ENCODE assay signal across 17 cellular contexts in the genomic region with DNA sequence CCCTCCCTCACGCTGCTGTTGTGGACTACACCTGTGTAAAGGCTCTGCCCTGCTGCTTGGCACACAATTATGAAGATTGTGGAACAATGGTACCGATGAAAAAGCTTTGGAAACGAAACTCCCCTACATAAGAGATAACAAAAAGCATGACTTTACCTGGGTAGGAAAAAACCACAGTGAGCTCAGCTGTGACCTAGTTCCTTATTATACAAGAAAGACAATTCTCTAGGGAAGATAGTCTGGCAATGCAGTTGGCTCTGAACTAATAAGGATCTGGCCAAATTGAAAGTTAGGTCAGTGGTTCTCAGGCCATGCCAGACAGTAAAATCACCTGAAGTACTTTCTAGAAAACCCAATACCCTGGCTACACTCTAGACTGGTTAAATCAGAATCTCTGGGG. TPM values are rescaled to one million over a fixed set of nuclear protein-coding genes. Genes with fewer than 3 reads are reported as not detected.
"Had no signal": no experiment of that assay in that cellular context is flagged by ENCODE, and none has a peak within 500 bp of the region (broad histone marks: within the 10 kb centered on the region; RNA-seq: fewer than 3 reads in every experiment).

No MANE protein-coding gene starts in this region.

- H3K4me1 ChIP-seq: ascending aorta, right lobe of liver had no signal

- H3K9me3 Mint-ChIP-seq: activated B cell treated with CpG ODN at 0.5 μM for 24 hours; immature natural killer cell; nephron; T-helper 1 cell treated with Interleukin-12 subunit alpha and Interleukin-12 subunit beta and Interleukin-4 antibody, amounts not matched to agents 30 μg/mL and 1 μg/mL, for 36 hours had no signal

- H3K27ac Mint-ChIP-seq: activated B cell treated with CpG ODN at 0.5 μM for 24 hours; nephron; T-helper 1 cell treated with Interleukin-12 subunit alpha and Interleukin-12 subunit beta and Interleukin-4 antibody, amounts not matched to agents 30 μg/mL and 1 μg/mL, for 36 hours had no signal

- H3K27ac ChIP-seq: ascending aorta, esophagus muscularis mucosa, psoas muscle, right lobe of liver, suprapubic skin, upper lobe of left lung had no signal

- H3K9me3 ChIP-seq: ascending aorta, esophagus muscularis mucosa, mucosa of descending colon, psoas muscle, right lobe of liver, suprapubic skin, upper lobe of left lung had no signal

- FAIRE-seq: bronchial epithelial cell, endometrium, TTC549 had no signal

- DNase-seq: activated B cell treated with CpG ODN at 0.5 μM for 24 hours; activated CD8-positive, alpha-beta memory T cell treated with anti-CD3 and anti-CD28 coated beads, Interleukin-2, amount 50 U/mL, for 4 hours; activated naive CD4-positive, alpha-beta T cell; mucosa of descending colon; psoas muscle; right lobe of liver; upper lobe of left lung had no signal

- H3K36me3 Mint-ChIP-seq: immature natural killer cell had no signal

- H3K4me3 Mint-ChIP-seq: activated B cell treated with CpG ODN at 0.5 μM for 24 hours; nephron; T-helper 1 cell treated with Interleukin-12 subunit alpha and Interleukin-12 subunit beta and Interleukin-4 antibody, amounts not matched to agents 30 μg/mL and 1 μg/mL, for 36 hours had no signal

- H3K4me3 ChIP-seq: ascending aorta, esophagus muscularis mucosa, lung, mucosa of descending colon, psoas muscle, right lobe of liver, suprapubic skin, upper lobe of left lung had no signal

- H3K27me3 ChIP-seq: ascending aorta, esophagus muscularis mucosa, right lobe of liver, suprapubic skin, upper lobe of left lung had no signal

- ATAC-seq: mucosa of descending colon, psoas muscle, right lobe of liver had no signal

RNA-seq across cellular contexts. Expression of a gene that starts 16.1 kb away (rescaled TPM):
- total RNA-seq: activated B cell treated with CpG ODN at 0.5 μM for 24 hours, bronchial epithelial cell had no signal
